Comparison of ENCODE assay signal across 18 cellular contexts in genomic region chr6:149642829-149643580, GRCh38. TPM values are rescaled to one million over a fixed set of nuclear protein-coding genes. Genes with fewer than 3 reads are reported as not detected.
DNase-seq lines count a peak whose midpoint lies in the region; ATAC-seq, FAIRE-seq and TF ChIP-seq lines count a peak whose summit lies in the region.
"Had no signal": no experiment of that assay in that cellular context is flagged by ENCODE, and none has a peak within 500 bp of the region (broad histone marks: within the 10 kb centered on the region; RNA-seq: fewer than 3 reads in every experiment).

No MANE protein-coding gene starts in this region.

- no peaks in the 10 kb centered on the region for H3K9me3 ChIP-seq in left ventricle myocardium inferior (replicated peaks)
- no peaks in the 10 kb centered on the region for H3K9me3 ChIP-seq in effector memory CD4-positive, alpha-beta T cell (ENCODE audit: control insufficient read depth, low read length)
- H3K9me3 ChIP-seq: upper lobe of left lung had no signal

- peaks cover 33% of the 10 kb centered on the region for H3K4me1 ChIP-seq in left ventricle myocardium inferior
- H3K4me1 ChIP-seq in effector memory CD4-positive, alpha-beta T cell (ENCODE audit: control insufficient read depth, insufficient read depth, low read length, poor library complexity, severe bottlenecking): peaks cover 6% of the 10 kb centered on the region

- intact Hi-C loops in left ventricle myocardium inferior (cut with micrococcal nuclease): no loop called here
- intact Hi-C loops in Right ventricle myocardium inferior (cut with DNase I): no loop called here

- H3K4me1 Mint-ChIP-seq in stimulated activated naive B cell treated with anti-CD40 and anti-IgM and Interleukin-4, amounts not matched to agents 10 μg/mL and 1 μg/mL and 100 μg/mL, for 72 hours: peaks cover 19 to 41% of the 10 kb centered on the region in 2 donors

- ATAC-seq in Right ventricle myocardium inferior (no peak), HG03442 (IDR thresholded peaks at IDR 0.05; ENCODE audit: unreplicated experiment) (peak; percentile 67)
- ATAC-seq in stimulated activated naive B cell treated with anti-CD40 and anti-IgM and Interleukin-4, amounts not matched to agents 10 μg/mL and 1 μg/mL and 100 μg/mL, for 72 hours (replicated peaks): peak; percentile 98 to 99
- ATAC-seq: esophagus mucosa had no signal

- no peak for DNase-seq in left ventricle myocardium inferior
- no peak for DNase-seq in Right ventricle myocardium inferior (ENCODE audit: missing footprints)
- DNase-seq in epithelial cell of prostate (ENCODE audit: low read depth, low spot score): no peak
- peak; percentile 36 for DNase-seq in stimulated activated naive B cell treated with anti-CD40 and anti-IgM and Interleukin-4, amounts not matched to agents 10 μg/mL and 1 μg/mL and 100 μg/mL, for 72 hours
- no peak for DNase-seq in effector memory CD4-positive, alpha-beta T cell
- no peak for DNase-seq in GDM1 (lab: John Stamatoyannopoulos, UW)
- DNase-seq in H54 (ENCODE audit: insufficient read length, low spot score): no peak
- DNase-seq: NCI-H2029; NCI-H69; posterior cingulate gyrus; stimulated activated CD8-positive, alpha-beta memory T cell treated with anti-CD3 and anti-CD28 coated beads, Interleukin-4, amount 100 ng/mL, for 48 hours; upper lobe of left lung had no signal

- H3K27me3 Mint-ChIP-seq in stimulated activated naive B cell treated with anti-CD40 and anti-IgM and Interleukin-4, amounts not matched to agents 10 μg/mL and 1 μg/mL and 100 μg/mL, for 72 hours: no peaks in the 10 kb centered on the region

- no peaks in the 10 kb centered on the region for H3K9me3 Mint-ChIP-seq in stimulated activated naive B cell treated with anti-CD40 and anti-IgM and Interleukin-4, amounts not matched to agents 10 μg/mL and 1 μg/mL and 100 μg/mL, for 72 hours
- H3K9me3 Mint-ChIP-seq: T-helper 2 cell treated with Interferon-gamma antibody and Interleukin-4, amounts not matched to agents 5 μg/mL and 100 μg/mL, for 36 hours had no signal

- no peaks in the 10 kb centered on the region for H3K27me3 ChIP-seq in left ventricle myocardium inferior (ENCODE audit: low read depth)
- H3K27me3 ChIP-seq in effector memory CD4-positive, alpha-beta T cell (replicated peaks; ENCODE audit: control insufficient read depth, insufficient read depth, low read length, poor library complexity, severe bottlenecking): no peaks in the 10 kb centered on the region
- H3K27me3 ChIP-seq: cardiac muscle cell, upper lobe of left lung had no signal

- peak overlapping the region; percentile 36 for H3K27ac ChIP-seq in left ventricle myocardium inferior (replicated peaks)
- peak overlapping the region; percentile 16 for H3K27ac ChIP-seq in epithelial cell of prostate
- H3K27ac ChIP-seq in effector memory CD4-positive, alpha-beta T cell (ENCODE audit: insufficient read depth, low read length, poor library complexity, severe bottlenecking): no peak overlapping the region
- H3K27ac ChIP-seq: cardiac muscle cell, RWPE1, upper lobe of left lung had no signal

- no peak overlapping the region for H3K4me3 Mint-ChIP-seq in stimulated activated naive B cell treated with anti-CD40 and anti-IgM and Interleukin-4, amounts not matched to agents 10 μg/mL and 1 μg/mL and 100 μg/mL, for 72 hours
- H3K4me3 Mint-ChIP-seq: T-helper 2 cell treated with Interferon-gamma antibody and Interleukin-4, amounts not matched to agents 5 μg/mL and 100 μg/mL, for 36 hours had no signal

- no peak for FAIRE-seq in H54 (lab: Jason Lieb, UNC)
- FAIRE-seq: A204.1 had no signal

- no peak overlapping the region for H3K4me3 ChIP-seq in left ventricle myocardium inferior
- H3K4me3 ChIP-seq in effector memory CD4-positive, alpha-beta T cell (ENCODE audit: insufficient read depth, low read depth, low read length, poor library complexity, severe bottlenecking): no peak overlapping the region
- H3K4me3 ChIP-seq: cardiac muscle cell, upper lobe of left lung had no signal

- TF ChIP-seq POLR2A in H54 (IDR thresholded peaks at IDR 0.05; ENCODE audit: low read depth, low read length): no peak

- no peak for TF ChIP-seq CTCF in left ventricle myocardium inferior (IDR thresholded peaks at IDR 0.05; ENCODE audit: borderline replicate concordance)

- peaks cover 3% of the 10 kb centered on the region for H3K36me3 ChIP-seq in left ventricle myocardium inferior
- no peaks in the 10 kb centered on the region for H3K36me3 ChIP-seq in effector memory CD4-positive, alpha-beta T cell (ENCODE audit: control insufficient read depth, insufficient read depth, low read length)
- H3K36me3 ChIP-seq: cardiac muscle cell had no signal

- H3K36me3 Mint-ChIP-seq in stimulated activated naive B cell treated with anti-CD40 and anti-IgM and Interleukin-4, amounts not matched to agents 10 μg/mL and 1 μg/mL and 100 μg/mL, for 72 hours: peaks cover 11 to 14% of the 10 kb centered on the region in 2 donors

- peak overlapping the region; percentile 48 for H3K27ac Mint-ChIP-seq in stimulated activated naive B cell treated with anti-CD40 and anti-IgM and Interleukin-4, amounts not matched to agents 10 μg/mL and 1 μg/mL and 100 μg/mL, for 72 hours
- H3K27ac Mint-ChIP-seq: T-helper 2 cell treated with Interferon-gamma antibody and Interleukin-4, amounts not matched to agents 5 μg/mL and 100 μg/mL, for 36 hours had no signal

RNA-seq across cellular contexts. Expression of gene KATNA1, which starts 5.5 kb away (rescaled TPM):
- total RNA-seq in left ventricle myocardium inferior: 11.6 TPM
- total RNA-seq in Right ventricle myocardium inferior: 11.4 TPM
